8 cellular contexts compared by ENCODE assay signal in the genomic region with DNA sequence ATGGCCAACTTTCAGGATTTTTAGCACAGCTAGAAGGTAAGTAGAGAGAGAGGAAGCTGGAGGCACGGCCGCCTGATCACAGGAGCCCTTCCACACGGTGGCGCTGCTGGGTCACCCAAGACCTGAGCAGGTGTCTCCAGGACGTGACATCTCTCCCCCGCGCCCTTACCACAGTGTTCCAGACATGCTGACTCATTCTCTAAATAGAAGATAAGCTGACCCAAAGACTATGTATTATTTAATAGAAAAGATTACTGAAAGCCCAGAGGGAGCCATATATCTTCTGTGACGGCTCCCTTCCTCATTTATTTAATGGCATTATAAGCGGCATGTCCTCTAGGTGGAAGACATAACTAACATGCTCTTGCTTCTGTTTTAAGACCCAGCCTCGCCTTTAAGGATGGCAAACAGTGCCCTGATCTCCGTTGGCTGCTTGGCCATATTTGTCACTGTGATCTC. TPM values are rescaled to one million over a fixed set of nuclear protein-coding genes. Genes with fewer than 3 reads are reported as not detected.
DNase-seq lines count a peak whose midpoint lies in the region; ATAC-seq and TF ChIP-seq lines count a peak whose summit lies in the region.

No MANE protein-coding gene starts in this region.

- no peaks in the 10 kb centered on the region for H3K27me3 ChIP-seq in Caco-2 (replicated peaks; ENCODE audit: control insufficient read depth, insufficient read depth, low read length)
- H3K27me3 ChIP-seq in mesenchymal stem cell (ENCODE audit: control insufficient read depth in 1 of 2, insufficient read depth in 1 of 2, low read length in 2 of 2), result no peaks in the 10 kb centered on the region

- no peak overlapping the region for H3K23ac ChIP-seq in mesenchymal stem cell (ENCODE audit: low read length in 2 of 2)

- POLR2A ChIA-PET in Caco-2 (lab: Charles Lee), result interaction anchor here (0.7 to 1.2 kb wide), 2 partner anchors 26 to 258 kb away, joined by 5 to 7 read pairs; a partner anchor contains a TSS

- ATAC-seq in GM19463 (IDR thresholded peaks at IDR 0.05; ENCODE audit: unreplicated experiment), result peak; percentile 97
- peak; percentile 54 for ATAC-seq in HG03575 (IDR thresholded peaks at IDR 0.05; ENCODE audit: extremely low read depth, insufficient number of reproducible peaks, low FRiP score, unreplicated experiment)

- H3K36me3 ChIP-seq in Caco-2 (ENCODE audit: control insufficient read depth, insufficient read depth, low read length) (no peaks in the 10 kb centered on the region), mesenchymal stem cell (ENCODE audit: control insufficient read depth in 1 of 2, insufficient read depth in 2 of 2, low read depth in 1 of 2, low read length in 2 of 2) (peaks cover 0 to 83% of the 10 kb centered on the region in 2 experiments)

- H3K4ac ChIP-seq in mesenchymal stem cell (ENCODE audit: low read depth in 1 of 2, low read length in 2 of 2), result no peak overlapping the region

- H3K4me1 Mint-ChIP-seq in Caco-2 (ENCODE audit: low read depth, unreplicated experiment), result peaks cover 9% of the 10 kb centered on the region

- WGBS in mesenchymal stem cell, result 4% methylated on average over 7 of the region's 11 CpGs

- no peak overlapping the region for H3K4me2 ChIP-seq in mesenchymal stem cell (ENCODE audit: low read length, poor library complexity, severe bottlenecking)

- H3K18ac ChIP-seq in mesenchymal stem cell (ENCODE audit: low read depth in 1 of 2, low read length in 2 of 2), result no peak overlapping the region

- H2BK12ac ChIP-seq in mesenchymal stem cell (ENCODE audit: low read length in 2 of 2), result no peak overlapping the region

- no peaks in the 10 kb centered on the region for H3K36me3 Mint-ChIP-seq in Caco-2 (ENCODE audit: insufficient read depth, unreplicated experiment)

- peak overlapping the region; percentile 74 for H3K27ac Mint-ChIP-seq in Caco-2 (ENCODE audit: unreplicated experiment)

- H2BK120ac ChIP-seq in mesenchymal stem cell (ENCODE audit: low read depth, low read length), result no peak overlapping the region

- no peak overlapping the region for H4K8ac ChIP-seq in mesenchymal stem cell (ENCODE audit: low read length)

- H2AFZ ChIP-seq in mesenchymal stem cell (ENCODE audit: low read depth, low read length), result no peak overlapping the region

- H3K4me3 ChIP-seq in Caco-2 (ENCODE audit: low read depth, low read length), result peak overlapping the region; percentile 15; the same call in 1 of the 2 replicates
- no peak overlapping the region for H3K4me3 ChIP-seq in mesenchymal stem cell (ENCODE audit: insufficient read depth in 1 of 2, low read depth in 1 of 2, low read length in 2 of 2)

- CTCF ChIA-PET in Caco-2 (lab: Charles Lee), result interaction anchor here (0.5 to 3.5 kb wide), 27 partner anchors 10 to 437 kb away, joined by 3 to 44 read pairs (median 3); a partner anchor contains a TSS

- H3K27me3 Mint-ChIP-seq in Caco-2 (ENCODE audit: insufficient read depth, unreplicated experiment), result no peaks in the 10 kb centered on the region

- H3K9ac ChIP-seq in mesenchymal stem cell (ENCODE audit: low read length), result no peak overlapping the region

- DNase-seq in Caco-2 (peak; percentile 96 to 97), NCI-H774 (lab: John Stamatoyannopoulos, UW) (peak; percentile 93), ecto neural progenitor cell (ENCODE audit: low spot score) (peak; percentile 88), mesenchymal stem cell (peak; percentile 87)
- DNase-seq in activated CD4-positive, alpha-beta T cell treated with anti-CD3 and anti-CD28 coated beads, Interleukin-2, amount 50 U/mL, for 24 hours (ENCODE audit: low read depth in 1 of 2, low spot score in 1 of 2), result peak; percentile 76 to 86
- peak; percentile 69 to 80 for DNase-seq in stimulated activated CD8-positive, alpha-beta memory T cell treated with anti-CD3 and anti-CD28 coated beads, Interleukin-4, amount 100 ng/mL, for 1 hour (ENCODE audit: low read depth in 2 of 2, low spot score in 1 of 2)

- H4K91ac ChIP-seq in mesenchymal stem cell (ENCODE audit: low read length), result no peak overlapping the region

- H3K14ac ChIP-seq in mesenchymal stem cell (ENCODE audit: low read length in 2 of 2), result no peak overlapping the region

- peak; percentile 93 to 95 for TF ChIP-seq CTCF in Caco-2 (IDR thresholded peaks at IDR 0.05; ENCODE audit: insufficient read depth in 1 of 2, low read depth in 1 of 2, low read length in 1 of 2, severe bottlenecking in 1 of 2, unreplicated experiment in 1 of 2)

- no peak overlapping the region for H3K27ac ChIP-seq in mesenchymal stem cell (ENCODE audit: low read length, poor library complexity, severe bottlenecking)

- H3K79me1 ChIP-seq in mesenchymal stem cell (replicated peaks; ENCODE audit: low read length, poor library complexity, severe bottlenecking), result no peaks in the 10 kb centered on the region

- H3K4me3 Mint-ChIP-seq in Caco-2 (ENCODE audit: unreplicated experiment), result peak overlapping the region; percentile 68

- H2BK15ac ChIP-seq in mesenchymal stem cell (ENCODE audit: low read depth, poor library complexity, severe bottlenecking), result no peak overlapping the region

- BruUV-seq in Caco-2 (replicated peaks; lab: Mats Ljungman, UMichigan), result no TSS peak

- H2AK5ac ChIP-seq in mesenchymal stem cell (ENCODE audit: low read length, severe bottlenecking), result no peak overlapping the region

- intact Hi-C loops in Caco-2 (cut with micrococcal nuclease; ENCODE audit: unreplicated experiment), result loop anchor here (1.0 to 10.0 kb wide), 7 partner anchors 11 to 442 kb away; a partner anchor contains a TSS

- H2BK5ac ChIP-seq in mesenchymal stem cell (ENCODE audit: low read depth, low read length, poor library complexity, severe bottlenecking), result no peak overlapping the region

- no peaks in the 10 kb centered on the region for H3K9me3 Mint-ChIP-seq in Caco-2 (ENCODE audit: unreplicated experiment)

- H3K9me3 ChIP-seq in Caco-2, result no peaks in the 10 kb centered on the region
- no peaks in the 10 kb centered on the region for H3K9me3 ChIP-seq in mesenchymal stem cell (ENCODE audit: control insufficient read depth, low read length)

- H3K4me1 ChIP-seq in Caco-2, result peaks cover 5% of the 10 kb centered on the region
- peaks cover 2% of the 10 kb centered on the region for H3K4me1 ChIP-seq in mesenchymal stem cell (ENCODE audit: control insufficient read depth, insufficient read depth, low read depth, low read length)

RNA-seq across cellular contexts. Expression of a gene that starts 26.0 kb away (rescaled TPM):
- total RNA-seq in Caco-2 (2022), result 95.5 and 98.0 TPM in 2 replicates
- 56.2 TPM for polyA plus RNA-seq in mesenchymal stem cell (2013, experiment 1 of 2)
- 61.1 TPM for polyA plus RNA-seq in mesenchymal stem cell (2013, experiment 2 of 2)

RNA-seq across cellular contexts. Expression of a gene that starts 26.6 kb away (rescaled TPM):
- 0.79 and 1.2 TPM in 2 replicates for total RNA-seq in Caco-2 (2022)
- 80.5 TPM for polyA plus RNA-seq in mesenchymal stem cell (2013, experiment 1 of 2)
- polyA plus RNA-seq in mesenchymal stem cell (2013, experiment 2 of 2), result 79.7 TPM
